20 cellular contexts compared by ENCODE assay signal in genomic region chr1:214541693-214542092, GRCh38. TPM values are rescaled to one million over a fixed set of nuclear protein-coding genes. Genes with fewer than 3 reads are reported as not detected.
DNase-seq lines count a peak whose midpoint lies in the region; ATAC-seq and TF ChIP-seq lines count a peak whose summit lies in the region.
"Had no signal": no experiment of that assay in that cellular context is flagged by ENCODE, and none has a peak within 500 bp of the region (broad histone marks: within the 10 kb centered on the region; RNA-seq: fewer than 3 reads in every experiment).

No MANE protein-coding gene starts in this region.

- DNase-seq in MCF 10A (ENCODE audit: unreplicated experiment) (no peak), esophagus muscularis mucosa (ENCODE audit: extremely low spot score) (no peak), nephron progenitor cell (no peak), NCI-H2107 treated with DMSO at 0.1 percent for 48 hours (lab: John Stamatoyannopoulos, UW; ENCODE audit: unreplicated experiment) (no peak), NCI-H2081 treated with DMSO at 0.1 percent for 48 hours (lab: John Stamatoyannopoulos, UW) (no peak), Right ventricle myocardium superior (no peak)
- DNase-seq: AML-193, DMS79 treated with DMSO at 0.1 percent for 48 hours, H7, HFFc6, KBM-7, NCI-H146, NCI-H2029 treated with DMSO at 0.1 percent for 48 hours, NCI-H510A, NCI-H748 treated with DMSO at 0.1 percent for 48 hours, OCI-M1, SHP77 treated with DMSO at 0.1 percent for 48 hours, SK-N-SH had no signal

- peak overlapping the region; percentile 32 for H3K27ac Mint-ChIP-seq in MCF 10A (ENCODE audit: low read depth, unreplicated experiment)
- H3K27ac Mint-ChIP-seq in nephron progenitor cell: peak overlapping the region; percentile 43

- H3K27ac ChIP-seq in esophagus muscularis mucosa (replicated peaks in 1 of 4): peak overlapping the region; percentile 61 to 73 (median 69)
- peak overlapping the region; percentile 53 for H3K27ac ChIP-seq in stomach smooth muscle (ENCODE audit: low read length)
- H3K27ac ChIP-seq: C4-2B had no signal

- BruUV-seq in MCF 10A (replicated peaks; lab: Mats Ljungman, UMichigan): no TSS peak

- no peak overlapping the region for H3K4me3 Mint-ChIP-seq in MCF 10A (ENCODE audit: unreplicated experiment)
- H3K4me3 Mint-ChIP-seq in nephron progenitor cell: no peak overlapping the region
- H3K4me3 Mint-ChIP-seq: HFFc6 had no signal

- no peak for TF ChIP-seq POLR2A in esophagus muscularis mucosa (IDR thresholded peaks at IDR 0.05; ENCODE audit: low read depth)

- H3K9me3 Mint-ChIP-seq in MCF 10A (ENCODE audit: unreplicated experiment) (no peaks in the 10 kb centered on the region), nephron progenitor cell (no peaks in the 10 kb centered on the region)
- H3K9me3 Mint-ChIP-seq: HFFc6 had no signal

- TF ChIP-seq CTCF in MCF 10A (IDR thresholded peaks at IDR 0.05; ENCODE audit: unreplicated experiment): no peak
- no peak for TF ChIP-seq CTCF in esophagus muscularis mucosa (IDR thresholded peaks at IDR 0.05)
- TF ChIP-seq CTCF in nephron progenitor cell (IDR thresholded peaks at IDR 0.05): no peak

- H3K27me3 ChIP-seq in esophagus muscularis mucosa: no peaks in the 10 kb centered on the region
- no peaks in the 10 kb centered on the region for H3K27me3 ChIP-seq in stomach smooth muscle (ENCODE audit: control insufficient read depth in 1 of 2, insufficient read depth in 2 of 2, low read length in 2 of 2)

- H3K4me3 ChIP-seq in esophagus muscularis mucosa (no peak overlapping the region), stomach smooth muscle (ENCODE audit: low read length in 2 of 2) (peak overlapping the region; percentile 17 to 44)

- H3K36me3 ChIP-seq in esophagus muscularis mucosa (no peaks in the 10 kb centered on the region), stomach smooth muscle (ENCODE audit: control insufficient read depth in 2 of 2, insufficient read depth in 2 of 2, low read length in 2 of 2) (no peaks in the 10 kb centered on the region)

- no peak overlapping the region for H3K9ac ChIP-seq in stomach smooth muscle (ENCODE audit: low read length in 2 of 2)
- H3K9ac ChIP-seq: SK-N-SH had no signal

- H3K4me1 ChIP-seq in esophagus muscularis mucosa (peaks cover 40 to 95% (median 81%) of the 10 kb centered on the region in 4 donors), stomach smooth muscle (ENCODE audit: control insufficient read depth, insufficient read depth, low read length) (peaks cover 21% of the 10 kb centered on the region)

- 45% methylated on average over 2 of the region's 2 CpGs for WGBS in esophagus muscularis mucosa

- H3K27me3 Mint-ChIP-seq in MCF 10A (ENCODE audit: insufficient read depth, unreplicated experiment): no peaks in the 10 kb centered on the region
- no peaks in the 10 kb centered on the region for H3K27me3 Mint-ChIP-seq in nephron progenitor cell (ENCODE audit: low read depth, poor library complexity)

- CTCF ChIA-PET in MCF 10A (lab: Yijun Ruan, JAX): interaction anchor here (0.7 to 3.7 kb wide), 7 partner anchors 9 to 328 kb away, joined by 3 to 14 read pairs (median 4); partner anchors contain the start of gene PTPN14

- H3K36me3 Mint-ChIP-seq in MCF 10A (ENCODE audit: insufficient read depth, unreplicated experiment) (peaks cover 43% of the 10 kb centered on the region), nephron progenitor cell (ENCODE audit: low read depth) (peaks cover 15% of the 10 kb centered on the region)

- no peak for TF ChIP-seq EP300 in esophagus muscularis mucosa (IDR thresholded peaks at IDR 0.05)

- no peak for ATAC-seq in Right ventricle myocardium superior (ENCODE audit: poor library complexity)

- POLR2A ChIA-PET in MCF 10A (lab: Yijun Ruan, JAX): interaction anchor here (0.6 to 12.3 kb wide), 8 partner anchors 8 to 948 kb away, joined by 3 to 223 read pairs (median 10); partner anchors contain the start of gene PTPN14

- H3K4me1 Mint-ChIP-seq in MCF 10A (ENCODE audit: insufficient read depth, unreplicated experiment) (peaks cover 85% of the 10 kb centered on the region), nephron progenitor cell (peaks cover 81% of the 10 kb centered on the region)

- H3K9me3 ChIP-seq in esophagus muscularis mucosa: no peaks in the 10 kb centered on the region
- no peaks in the 10 kb centered on the region for H3K9me3 ChIP-seq in stomach smooth muscle (ENCODE audit: control insufficient read depth in 2 of 2, low read length in 2 of 2)
- H3K9me3 ChIP-seq: SK-N-SH had no signal

- intact Hi-C loops in MCF 10A (cut with micrococcal nuclease): no loop called here
- intact Hi-C loops in esophagus muscularis mucosa (cut with DNase I): no loop called here
- intact Hi-C loops in Right ventricle myocardium superior (cut with DNase I): loop anchor here (10.0 kb wide), 1 partner anchor 67 kb away; no protein-coding TSS in a partner anchor

RNA-seq across cellular contexts. Expression of gene PTPN14, which starts 9.7 kb away (rescaled TPM):
- total RNA-seq in MCF 10A (2022) (240 and 243 TPM in 2 replicates), esophagus muscularis mucosa (100 to 1,000 TPM in 1 of 4 donors, 10 to 100 TPM in 3; 48.5 to 108 (median 69.1) TPM), Right ventricle myocardium superior (25.1 TPM)

Comparison
In these comparisons a context has a peak if more than half of its experiments do, and no peak if none do; other contexts are left out.
1. H3K4me3 ChIP-seq: peak in stomach smooth muscle (2 of 2); none in esophagus muscularis mucosa (0 of 4).